9 cellular contexts compared by ENCODE assay signal in the genomic region with DNA sequence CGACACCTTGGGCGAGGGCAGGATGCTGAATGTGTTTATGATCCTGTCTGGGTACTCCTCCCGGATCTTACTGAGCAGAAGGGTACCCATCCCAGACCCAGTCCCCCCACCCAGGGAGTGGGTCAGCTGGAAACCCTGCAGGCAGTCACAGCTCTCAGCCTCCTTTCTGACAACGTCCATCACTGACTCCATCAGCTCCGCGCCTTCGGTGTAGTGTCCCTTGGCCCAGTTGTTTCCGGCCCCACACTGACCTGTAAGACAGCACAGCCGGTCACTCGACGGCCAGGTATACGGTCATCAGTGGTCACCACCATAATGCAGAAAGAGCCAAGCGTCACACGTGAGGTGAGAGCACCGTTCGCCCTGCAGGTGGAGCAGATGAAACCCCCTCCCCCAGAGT. TPM values are rescaled to one million over a fixed set of nuclear protein-coding genes. Genes with fewer than 3 reads are reported as not detected.
"Had no signal": no experiment of that assay in that cellular context is flagged by ENCODE, and none has a peak within 500 bp of the region (broad histone marks: within the 10 kb centered on the region; RNA-seq: fewer than 3 reads in every experiment).

No MANE protein-coding gene starts in this region.

RNA-seq across cellular contexts. Expression of a gene that starts 1.2 kb away (rescaled TPM):
- total RNA-seq: stomach, subcutaneous adipose tissue, suprapubic skin, temporal lobe, thoracic aorta, upper lobe of left lung, urinary bladder, uterus, vagina had no signal
